Comparison of ENCODE assay signal across 8 cellular contexts in genomic region chr12:120902846-120903381, GRCh38. TPM values are rescaled to one million over a fixed set of nuclear protein-coding genes. Genes with fewer than 3 reads are reported as not detected.
DNase-seq lines count a peak whose midpoint lies in the region; ATAC-seq and TF ChIP-seq lines count a peak whose summit lies in the region.

No MANE protein-coding gene starts in this region.

- H3K27me3 ChIP-seq in heart left ventricle (no peaks in the 10 kb centered on the region), lower lobe of right lung (ENCODE audit: low read depth) (no peaks in the 10 kb centered on the region), upper lobe of right lung (no peaks in the 10 kb centered on the region)

- TF ChIP-seq CTCF in heart left ventricle (IDR thresholded peaks at IDR 0.05) (no peak), astrocyte of the spinal cord (IDR thresholded peaks at IDR 0.05; ENCODE audit: low read depth, low read length) (no peak), lower lobe of right lung (IDR thresholded peaks at IDR 0.05) (no peak), upper lobe of right lung (IDR thresholded peaks at IDR 0.05) (no peak)

- H3K9me3 ChIP-seq in heart left ventricle = no peaks in the 10 kb centered on the region
- H3K9me3 ChIP-seq in lower lobe of right lung = no peaks in the 10 kb centered on the region
- H3K9me3 ChIP-seq in upper lobe of right lung = no peaks in the 10 kb centered on the region

- DNase-seq in heart left ventricle = no peak
- DNase-seq in left cardiac atrium = no peak
- DNase-seq in astrocyte of the spinal cord (ENCODE audit: low read depth, low spot score) = no peak
- DNase-seq in lower lobe of right lung = no peak
- DNase-seq in upper lobe of right lung = no peak
- no peak for DNase-seq in hypothalamus (lab: John Stamatoyannopoulos, UW)
- no peak for DNase-seq in left lobe of liver (ENCODE audit: low spot score)

- peak overlapping the region; percentile 78 to 99 (median 92) for H3K4me3 ChIP-seq in heart left ventricle
- H3K4me3 ChIP-seq in astrocyte of the spinal cord (ENCODE audit: low read depth, low read length) = peak overlapping the region; percentile 60
- H3K4me3 ChIP-seq in lower lobe of right lung = peak overlapping the region; percentile 93
- peak overlapping the region; percentile 88 for H3K4me3 ChIP-seq in upper lobe of right lung

- in situ Hi-C loops in astrocyte of the spinal cord (cut with HindIII; ENCODE audit: low sequenced_read_pairs) = no loop called here

- WGBS in heart left ventricle, 4 donors = 7 to 11% (median 8%) methylated on average over 11 to 15 of the region's 15 CpGs

- intact Hi-C loops in heart left ventricle (cut with DNase I) = loop anchor here in 6 of 10 donors (10.0 kb wide), 5 partner anchors 58 to 318 kb away; partner anchors contain the start of genes ACADS (in 3 of the 6) and POP5 (in 1 of the 6)
- intact Hi-C loops in left cardiac atrium (cut with DNase I) = loop anchor here in 1 of 2 donors (10.0 kb wide), 1 partner anchor 138 kb away; no protein-coding TSS in a partner anchor
- intact Hi-C loops in lower lobe of right lung (cut with DNase I) = no loop called here
- intact Hi-C loops in upper lobe of right lung (cut with DNase I) = no loop called here

- peaks cover 0 to 3% (median 0%) of the 10 kb centered on the region in 9 donors for H3K36me3 ChIP-seq in heart left ventricle
- peaks cover 4% of the 10 kb centered on the region for H3K36me3 ChIP-seq in lower lobe of right lung
- H3K36me3 ChIP-seq in upper lobe of right lung = no peaks in the 10 kb centered on the region

- H3K4me1 ChIP-seq in heart left ventricle = peaks cover 0 to 39% (median 22%) of the 10 kb centered on the region in 12 donors
- H3K4me1 ChIP-seq in lower lobe of right lung = peaks cover 27% of the 10 kb centered on the region
- peaks cover 18% of the 10 kb centered on the region for H3K4me1 ChIP-seq in upper lobe of right lung

- peak overlapping the region in 10 of 12 donors; percentile 77 to 95 (median 91) for H3K27ac ChIP-seq in heart left ventricle
- peak overlapping the region; percentile 84 for H3K27ac ChIP-seq in lower lobe of right lung
- H3K27ac ChIP-seq in upper lobe of right lung = peak overlapping the region; percentile 81

- ATAC-seq in heart left ventricle = peak in 1 of 4 donors; percentile 7
- ATAC-seq in left cardiac atrium = no peak
- ATAC-seq in lower lobe of right lung = no peak
- ATAC-seq in upper lobe of right lung = no peak
- no peak for ATAC-seq in left lobe of liver
- no peak for ATAC-seq in HG02610 (IDR thresholded peaks at IDR 0.05; ENCODE audit: unreplicated experiment)

- no peak for TF ChIP-seq POLR2A in heart left ventricle (IDR thresholded peaks at IDR 0.05)

RNA-seq across cellular contexts. Expression of gene SPPL3, which starts 1.2 kb away (rescaled TPM):
- total RNA-seq in heart left ventricle = 10 to 100 TPM; 16.1 to 48.2 (median 27.0) TPM
- 10 to 100 TPM in 1 of 2 donors, 1 to 10 TPM in 1; 8.2 to 16.6 TPM for polyA plus RNA-seq in heart left ventricle
- 10 to 100 TPM; 27.6 to 29.7 TPM for total RNA-seq in left cardiac atrium
- total RNA-seq in lower lobe of right lung = 44.0 TPM
- 44.1 TPM for total RNA-seq in upper lobe of right lung
- total RNA-seq in left lobe of liver = 17.5 TPM

Comparison
In these comparisons a context has a peak if more than half of its experiments do, and no peak if none do; other contexts are left out.
1. intact Hi-C loops: an anchor here in heart left ventricle (10.0 kb wide); none called in lower lobe of right lung and upper lobe of right lung.